ENCODE assay signal across 8 cellular contexts in the genomic region with DNA sequence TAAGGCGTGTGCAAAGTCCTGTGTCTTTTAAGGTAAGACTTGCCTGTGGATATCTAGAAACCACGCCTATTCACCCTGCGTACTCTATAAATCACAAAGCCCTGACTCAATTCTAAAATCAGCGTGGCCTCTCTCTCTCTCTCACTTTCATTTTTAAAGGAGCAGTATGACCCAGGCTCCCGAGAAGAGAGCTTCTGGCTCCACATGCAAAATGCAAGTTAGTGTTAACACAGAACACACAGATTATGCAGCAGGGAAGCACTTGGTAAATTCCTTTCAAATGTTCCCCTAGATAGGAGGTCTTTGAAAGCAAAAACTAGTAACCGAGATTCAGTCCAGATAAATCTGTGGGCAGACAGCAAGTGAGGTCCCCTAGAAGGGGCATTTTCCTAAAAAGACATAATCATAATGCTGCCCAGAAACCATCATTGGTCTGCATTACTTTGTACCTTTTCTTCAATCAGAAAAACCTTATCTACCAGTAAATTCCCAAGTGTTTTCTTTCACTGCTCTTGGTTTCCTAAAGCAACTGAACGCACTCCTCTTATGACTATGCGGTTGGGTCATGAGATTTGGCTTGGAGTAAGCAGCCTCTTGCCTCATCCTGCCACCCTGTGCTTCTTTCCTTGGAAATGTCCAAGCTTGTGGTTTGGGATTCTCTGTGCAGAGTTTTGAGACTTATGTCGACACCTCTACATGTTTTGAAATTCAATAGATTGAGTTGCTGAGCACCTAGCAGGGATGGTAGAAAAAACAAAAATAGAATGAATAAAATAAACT. TPM values are rescaled to one million over a fixed set of nuclear protein-coding genes. Genes with fewer than 3 reads are reported as not detected.
A peak's percentile ranks its signal among the peaks of the same experiment; 100 is the strongest.
DNase-seq lines count a peak whose midpoint lies in the region; ATAC-seq and TF ChIP-seq lines count a peak whose summit lies in the region.

No MANE protein-coding gene starts in this region.

- peak overlapping the region; percentile 76 for H3K4me3 ChIP-seq in ACC112 (ENCODE audit: low read depth, low read length)
- peak overlapping the region; percentile 23 for H3K4me3 ChIP-seq in RWPE2 (ENCODE audit: severe bottlenecking)
- no peak overlapping the region for H3K4me3 ChIP-seq in endodermal cell (ENCODE audit: low read length)
- no peak overlapping the region for H3K4me3 ChIP-seq in mucosa of stomach (ENCODE audit: low read length)
- H3K4me3 ChIP-seq in upper lobe of left lung: peak overlapping the region in 3 of 4 donors; percentile 22 to 45 (median 30)

- peak in 1 of 4 donors; percentile 37 for TF ChIP-seq EP300 in upper lobe of left lung (IDR thresholded peaks at IDR 0.05)

- no peaks in the 10 kb centered on the region for H3K36me3 Mint-ChIP-seq in endodermal cell (ENCODE audit: low read depth)

- no peaks in the 10 kb centered on the region for H3K27me3 ChIP-seq in ACC112 (ENCODE audit: insufficient read depth, low read length)
- H3K27me3 ChIP-seq in RWPE2 (ENCODE audit: insufficient read depth, poor library complexity, severe bottlenecking): no peaks in the 10 kb centered on the region
- H3K27me3 ChIP-seq in endodermal cell (ENCODE audit: control insufficient read depth, insufficient read depth, low read length, poor library complexity, severe bottlenecking): peaks cover 42% of the 10 kb centered on the region
- no peaks in the 10 kb centered on the region for H3K27me3 ChIP-seq in mucosa of stomach (ENCODE audit: control insufficient read depth, insufficient read depth, low read length)
- no peaks in the 10 kb centered on the region for H3K27me3 ChIP-seq in upper lobe of left lung

- no peaks in the 10 kb centered on the region for H3K79me2 ChIP-seq in ACC112 (ENCODE audit: control insufficient read depth, insufficient read depth, low read length, unreplicated experiment)

- H3K4me1 ChIP-seq in ACC112 (ENCODE audit: control insufficient read depth, insufficient read depth, low read length, unreplicated experiment) (peaks cover 17% of the 10 kb centered on the region), RWPE2 (ENCODE audit: insufficient read depth, poor library complexity, severe bottlenecking) (peaks cover 21% of the 10 kb centered on the region), endodermal cell (ENCODE audit: control insufficient read depth, insufficient read depth, low read length) (peaks cover 3% of the 10 kb centered on the region), mucosa of stomach (ENCODE audit: control insufficient read depth, insufficient read depth, low read length) (peaks cover 43% of the 10 kb centered on the region), upper lobe of left lung (peaks cover 11 to 24% (median 17%) of the 10 kb centered on the region in 4 donors)

- H3K9ac ChIP-seq in endodermal cell (ENCODE audit: extremely low read depth, low read length, poor library complexity, severe bottlenecking) (no peak overlapping the region), mucosa of stomach (ENCODE audit: low read length) (peak overlapping the region; percentile 46)

- peaks cover 22% of the 10 kb centered on the region for H3K4me1 Mint-ChIP-seq in endodermal cell

- no peak overlapping the region for H3K27ac Mint-ChIP-seq in endodermal cell

- no peaks in the 10 kb centered on the region for H3K36me3 ChIP-seq in ACC112 (ENCODE audit: insufficient read depth, low read length)
- no peaks in the 10 kb centered on the region for H3K36me3 ChIP-seq in RWPE2 (ENCODE audit: low read depth)
- H3K36me3 ChIP-seq in endodermal cell (ENCODE audit: control insufficient read depth, insufficient read depth, low read length): no peaks in the 10 kb centered on the region
- no peaks in the 10 kb centered on the region for H3K36me3 ChIP-seq in mucosa of stomach (ENCODE audit: control insufficient read depth, insufficient read depth, low read length)
- no peaks in the 10 kb centered on the region for H3K36me3 ChIP-seq in upper lobe of left lung

- DNase-seq in RWPE2 (ENCODE audit: low spot score): no peak
- peak; percentile 60 for DNase-seq in endodermal cell
- DNase-seq in upper lobe of left lung: peak in 1 of 2 donors; percentile 73
- DNase-seq in NCI-H1092 treated with DMSO at 0.1 percent for 48 hours (lab: John Stamatoyannopoulos, UW): no peak

- H3K9me3 Mint-ChIP-seq in endodermal cell: no peaks in the 10 kb centered on the region

- 53 to 62% methylated on average over 4 to 9 of the region's 9 CpGs for WGBS in endodermal cell (ENCODE audit: insufficient coverage in 1 of 2, insufficient read length in 1 of 2), 2 experiments
- 11 to 15% methylated on average over 9 of the region's 9 CpGs for WGBS in upper lobe of left lung, 2 donors

- TF ChIP-seq CTCF in RWPE2 (IDR thresholded peaks at IDR 0.05; ENCODE audit: poor library complexity, severe bottlenecking): no peak
- no peak for TF ChIP-seq CTCF in endodermal cell (conservative IDR thresholded peaks at IDR 0.05)
- no peak for TF ChIP-seq CTCF in upper lobe of left lung (IDR thresholded peaks at IDR 0.05)

- H3K4me3 Mint-ChIP-seq in endodermal cell: no peak overlapping the region

- H3K9me3 ChIP-seq in RWPE2 (ENCODE audit: severe bottlenecking) (no peaks in the 10 kb centered on the region), endodermal cell (ENCODE audit: control insufficient read depth, low read length) (no peaks in the 10 kb centered on the region), mucosa of stomach (ENCODE audit: control insufficient read depth, low read length) (no peaks in the 10 kb centered on the region), upper lobe of left lung (no peaks in the 10 kb centered on the region)

- peaks cover 10% of the 10 kb centered on the region for H3K27me3 Mint-ChIP-seq in endodermal cell (ENCODE audit: insufficient read depth)

- peak overlapping the region; percentile 95 for H2AFZ ChIP-seq in ACC112 (ENCODE audit: low read length, unreplicated experiment)

- TF ChIP-seq POLR2A in upper lobe of left lung (IDR thresholded peaks at IDR 0.05): peak in 1 of 4 donors; percentile 47

- ATAC-seq in GM18519 (IDR thresholded peaks at IDR 0.05; ENCODE audit: low FRiP score, unreplicated experiment) (peak; percentile 97), HG02943 (IDR thresholded peaks at IDR 0.05; ENCODE audit: low read depth, unreplicated experiment) (peak; percentile 99), RWPE2 (ENCODE audit: low read depth) (peak; percentile 92), upper lobe of left lung (ENCODE audit: low FRiP score in 2 of 2) (peak; percentile 91 to 93)

- H3K27ac ChIP-seq in ACC112 (ENCODE audit: low read depth, low read length) (peak overlapping the region; percentile 95), RWPE2 (ENCODE audit: poor library complexity, severe bottlenecking) (peak overlapping the region; percentile 46), endodermal cell (ENCODE audit: low read depth, low read length) (no peak overlapping the region), upper lobe of left lung (peak overlapping the region; percentile 75 to 87 (median 82))

RNA-seq across cellular contexts. Expression of a gene that starts 31.7 kb away (rescaled TPM):
- 1 to 10 TPM in 1 of 2 donors, under 1 TPM in 1; 0.35 to 1.3 TPM for total RNA-seq in endodermal cell
- 0.82 TPM for polyA plus RNA-seq in endodermal cell (2013, experiment 1 of 2)
- polyA plus RNA-seq in endodermal cell (2013, experiment 2 of 2): 0.62 TPM
- 10 to 100 TPM in 2 of 6 donors, 1 to 10 TPM in 4; 4.2 to 24.2 (median 6.2) TPM for total RNA-seq in upper lobe of left lung

Comparison
In these comparisons a context has a peak if more than half of its experiments do, and no peak if none do; other contexts are left out.
1. H3K4me3 ChIP-seq: peak in ACC112 (single experiment), RWPE2 (single experiment) and upper lobe of left lung (3 of 4); none in endodermal cell (single experiment) and mucosa of stomach (single experiment).
2. Peak in every context shown above with its lines, with median percentiles within 50 percentile points of each other: ATAC-seq.